9 cellular contexts compared by ENCODE assay signal in the genomic region with DNA sequence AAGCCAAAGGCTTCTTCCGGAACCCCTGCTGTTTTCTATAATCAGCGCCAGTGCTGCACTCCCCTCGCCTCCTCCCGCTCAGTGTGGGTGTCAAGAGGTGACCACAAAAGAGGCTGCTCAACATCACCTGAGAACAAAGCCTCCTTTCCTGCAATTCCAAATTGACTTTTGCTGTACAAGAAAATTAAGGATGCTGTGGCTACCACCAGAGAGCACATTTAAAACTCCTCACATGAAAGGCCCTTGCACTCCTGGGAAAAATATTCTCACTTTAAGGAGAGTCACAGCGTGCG.
A peak's percentile ranks its signal among the peaks of the same experiment; 100 is the strongest.
DNase-seq lines count a peak whose midpoint lies in the region; ATAC-seq and TF ChIP-seq lines count a peak whose summit lies in the region.
"Had no signal": no experiment of that assay in that cellular context is flagged by ENCODE, and none has a peak within 500 bp of the region (broad histone marks: within the 10 kb centered on the region; RNA-seq: fewer than 3 reads in every experiment).

No MANE protein-coding gene starts in this region.

- peaks cover 7 to 8% of the 10 kb centered on the region in 2 donors for H3K9me3 Mint-ChIP-seq in stimulated activated naive CD8-positive, alpha-beta T cell treated with anti-CD3 and anti-CD28 coated beads, Interleukin-15, amount 100 ng/mL, for 72 hours

- H3K4me3 Mint-ChIP-seq in stimulated activated naive CD8-positive, alpha-beta T cell treated with anti-CD3 and anti-CD28 coated beads, Interleukin-15, amount 100 ng/mL, for 72 hours, result peak overlapping the region; percentile 71 to 75

- intact Hi-C loops in left cardiac atrium (cut with DNase I), result no loop called here

- ATAC-seq in left cardiac atrium, result peak; percentile 7 to 10
- no peak for ATAC-seq in stimulated activated naive CD8-positive, alpha-beta T cell treated with anti-CD3 and anti-CD28 coated beads, Interleukin-15, amount 100 ng/mL, for 72 hours

- peak overlapping the region; percentile 83 to 93 for H3K27ac Mint-ChIP-seq in stimulated activated naive CD8-positive, alpha-beta T cell treated with anti-CD3 and anti-CD28 coated beads, Interleukin-15, amount 100 ng/mL, for 72 hours

- DNase-seq in NCI-H510A (lab: John Stamatoyannopoulos, UW) (peak; percentile 23), NCI-H510A treated with DMSO at 0.1 percent for 48 hours (lab: John Stamatoyannopoulos, UW) (no peak), left cardiac atrium (no peak), NCI-H128 (lab: John Stamatoyannopoulos, UW; ENCODE audit: unreplicated experiment) (no peak), HEK293T (ENCODE audit: extremely low spot score) (no peak), SKM-1 treated with dmso at 0.1 percent for 144 hours (lab: John Stamatoyannopoulos, UW; ENCODE audit: unreplicated experiment) (no peak)
- DNase-seq in activated T-cell treated with anti-CD3 and anti-CD28 coated beads, Interleukin-2, amount 50 U/mL, for 48 hours, result peak; percentile 46
- no peak for DNase-seq in stimulated activated naive CD8-positive, alpha-beta T cell treated with anti-CD3 and anti-CD28 coated beads, Interleukin-15, amount 100 ng/mL, for 72 hours
- DNase-seq: RPMI8226 had no signal

- POLR2A ChIA-PET in HEK293T (lab: Yijun Ruan, JAX), result no interaction called here

- no peaks in the 10 kb centered on the region for H3K27me3 Mint-ChIP-seq in stimulated activated naive CD8-positive, alpha-beta T cell treated with anti-CD3 and anti-CD28 coated beads, Interleukin-15, amount 100 ng/mL, for 72 hours

- CTCF ChIA-PET in HEK293T (lab: Yijun Ruan, JAX), result no interaction called here

- H3K4me1 Mint-ChIP-seq in stimulated activated naive CD8-positive, alpha-beta T cell treated with anti-CD3 and anti-CD28 coated beads, Interleukin-15, amount 100 ng/mL, for 72 hours, result peaks cover 47% of the 10 kb centered on the region

TF ChIP-seq in HEK293T, 16 proteins besides CTCF, POLR2A, EP300 and RAD21:
- TF ChIP-seq CTBP1 (IDR thresholded peaks at IDR 0.05; ENCODE audit: borderline replicate concordance) (no peak), BHLHE40 (IDR thresholded peaks at IDR 0.05; ENCODE audit: borderline replicate concordance) (no peak), HDGF (IDR thresholded peaks at IDR 0.05; ENCODE audit: borderline replicate concordance) (no peak), ZNF384 (IDR thresholded peaks at IDR 0.05) (no peak)
- TF ChIP-seq, protein P1, sequence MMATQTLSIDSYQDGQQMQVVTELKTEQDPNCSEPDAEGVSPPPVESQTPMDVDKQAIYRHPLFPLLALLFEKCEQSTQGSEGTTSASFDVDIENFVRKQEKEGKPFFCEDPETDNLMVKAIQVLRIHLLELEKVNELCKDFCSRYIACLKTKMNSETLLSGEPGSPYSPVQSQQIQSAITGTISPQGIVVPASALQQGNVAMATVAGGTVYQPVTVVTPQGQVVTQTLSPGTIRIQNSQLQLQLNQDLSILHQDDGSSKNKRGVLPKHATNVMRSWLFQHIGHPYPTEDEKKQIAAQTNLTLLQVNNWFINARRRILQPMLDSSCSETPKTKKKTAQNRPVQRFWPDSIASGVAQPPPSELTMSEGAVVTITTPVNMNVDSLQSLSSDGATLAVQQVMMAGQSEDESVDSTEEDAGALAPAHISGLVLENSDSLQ (IDR thresholded peaks at IDR 0.05), result no peak
TF ChIP-seq in HEK293T: peak in this region for 0.

Comparison
In these comparisons a context has a peak if more than half of its experiments do, and no peak if none do; other contexts are left out.
1. DNase-seq: peak in NCI-H510A (single experiment) and activated T-cell treated with anti-CD3 and anti-CD28 coated beads, Interleukin-2, amount 50 U/mL, for 48 hours (2 of 2); none in NCI-H510A treated with DMSO at 0.1 percent for 48 hours (single experiment), left cardiac atrium (single experiment), stimulated activated naive CD8-positive, alpha-beta T cell treated with anti-CD3 and anti-CD28 coated beads, Interleukin-15, amount 100 ng/mL, for 72 hours (0 of 2), NCI-H128 (single experiment), HEK293T (single experiment) and SKM-1 treated with dmso at 0.1 percent for 144 hours (single experiment).